Comparison of ENCODE assay signal across 27 cellular contexts in the genomic region with DNA sequence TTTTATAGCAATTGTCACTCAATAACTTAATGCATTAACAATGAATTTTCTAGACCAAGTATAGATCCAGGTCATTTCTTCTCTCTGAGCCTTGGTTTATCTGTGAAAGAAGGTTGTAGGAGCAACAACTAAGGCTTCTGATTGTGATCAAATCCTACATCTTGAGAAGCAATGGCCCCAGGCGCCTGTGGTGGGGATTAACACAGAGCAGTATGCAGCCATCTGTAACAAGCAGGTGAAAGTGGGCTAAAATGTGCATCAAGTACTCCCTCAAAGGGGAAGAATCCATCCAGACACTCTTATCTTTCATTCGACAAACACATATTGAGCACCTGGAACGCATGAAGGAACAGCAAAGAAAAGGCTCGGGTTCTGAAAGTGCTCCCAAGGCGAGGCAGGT.
"Had no signal": no experiment of that assay in that cellular context is flagged by ENCODE, and none has a peak within 500 bp of the region (broad histone marks: within the 10 kb centered on the region; RNA-seq: fewer than 3 reads in every experiment).

No MANE protein-coding gene starts in this region.

- H3K9me3 Mint-ChIP-seq: activated CD4-positive, alpha-beta memory T cell treated with anti-CD3 and anti-CD28 coated beads for 36 hours; activated CD4-positive, alpha-beta T cell treated with anti-CD3 and anti-CD28 coated beads, Interleukin-2, amount 10 ng/mL, durations not matched to agents 7 days and 5 days; activated naive CD4-positive, alpha-beta T cell treated with anti-CD3 and anti-CD28 coated beads for 36 hours; activated T-helper 17 cell treated with anti-CD3 and anti-CD28 coated beads, Interleukin-2, amount 50 U/mL, for 72 hours; T-helper 1 cell treated with Interleukin-12 subunit alpha and Interleukin-12 subunit beta and Interleukin-4 antibody, amounts not matched to agents 30 μg/mL and 1 μg/mL, for 36 hours had no signal

- H3K27me3 Mint-ChIP-seq: activated CD4-positive, alpha-beta memory T cell treated with anti-CD3 and anti-CD28 coated beads for 36 hours; activated naive CD8-positive, alpha-beta T cell; activated T-helper 17 cell treated with anti-CD3 and anti-CD28 coated beads, Interleukin-2, amount 50 U/mL, for 72 hours had no signal

- H3K9ac ChIP-seq: KMS-11 had no signal

- H3K4me3 Mint-ChIP-seq: activated CD4-positive, alpha-beta memory T cell treated with anti-CD3 and anti-CD28 coated beads for 36 hours; activated CD4-positive, alpha-beta T cell treated with anti-CD3 and anti-CD28 coated beads, Interleukin-2, amount 10 ng/mL, durations not matched to agents 7 days and 5 days; activated naive CD4-positive, alpha-beta T cell treated with anti-CD3 and anti-CD28 coated beads for 36 hours; activated naive CD8-positive, alpha-beta T cell; activated T-helper 17 cell treated with anti-CD3 and anti-CD28 coated beads, Interleukin-2, amount 50 U/mL, for 72 hours; T-helper 1 cell treated with Interleukin-12 subunit alpha and Interleukin-12 subunit beta and Interleukin-4 antibody, amounts not matched to agents 30 μg/mL and 1 μg/mL, for 36 hours had no signal

- H3K27me3 ChIP-seq: brain microvascular endothelial cell, cardiac muscle cell, SJSA1 had no signal

- H3K36me3 Mint-ChIP-seq: activated CD4-positive, alpha-beta memory T cell treated with anti-CD3 and anti-CD28 coated beads for 36 hours; activated naive CD8-positive, alpha-beta T cell had no signal

- H3K27ac Mint-ChIP-seq: activated CD4-positive, alpha-beta memory T cell treated with anti-CD3 and anti-CD28 coated beads for 36 hours; activated CD4-positive, alpha-beta T cell treated with anti-CD3 and anti-CD28 coated beads, Interleukin-2, amount 10 ng/mL, durations not matched to agents 7 days and 5 days; activated naive CD4-positive, alpha-beta T cell treated with anti-CD3 and anti-CD28 coated beads for 36 hours; activated naive CD8-positive, alpha-beta T cell; activated T-helper 17 cell treated with anti-CD3 and anti-CD28 coated beads, Interleukin-2, amount 50 U/mL, for 72 hours; T-helper 1 cell treated with Interleukin-12 subunit alpha and Interleukin-12 subunit beta and Interleukin-4 antibody, amounts not matched to agents 30 μg/mL and 1 μg/mL, for 36 hours had no signal

- H3K36me3 ChIP-seq: brain microvascular endothelial cell, cardiac muscle cell, SJSA1 had no signal

- H3K9me3 ChIP-seq: SJSA1 had no signal

- H3K4me1 ChIP-seq: SJSA1 had no signal

- H3K4me1 Mint-ChIP-seq: activated CD4-positive, alpha-beta T cell treated with anti-CD3 and anti-CD28 coated beads, Interleukin-2, amount 10 ng/mL, durations not matched to agents 7 days and 5 days; activated T-helper 17 cell treated with anti-CD3 and anti-CD28 coated beads, Interleukin-2, amount 50 U/mL, for 72 hours had no signal

- H3K4me3 ChIP-seq: cardiac muscle cell, SJSA1 had no signal

- ATAC-seq: activated T-helper 17 cell treated with anti-CD3 and anti-CD28 coated beads, Interleukin-2, amount 50 U/mL, for 72 hours; PC-3 had no signal

- H3K27ac ChIP-seq: brain microvascular endothelial cell, cardiac muscle cell, KMS-11, SJSA1 had no signal

- FAIRE-seq: RCC 7860, TTC549 had no signal

- DNase-seq: activated CD4-positive, alpha-beta memory T cell treated with anti-CD3 and anti-CD28 coated beads for 36 hours; activated CD4-positive, alpha-beta T cell treated with anti-CD3 and anti-CD28 coated beads, Interleukin-2, amount 10 ng/mL, durations not matched to agents 7 days and 5 days; activated CD4-positive, CD25-positive, alpha-beta regulatory T cell; activated CD8-positive, alpha-beta memory T cell treated with anti-CD3 and anti-CD28 coated beads for 24 hours; activated gamma-delta T cell; activated naive CD4-positive, alpha-beta T cell treated with anti-CD3 and anti-CD28 coated beads for 36 hours; activated T-cell treated with anti-CD3 and anti-CD28 coated beads for 4 hours; activated T-cell treated with anti-CD3 and anti-CD28 coated beads, Interleukin-2, amount 50 U/mL, for 48 hours; amygdala; brain microvascular endothelial cell; NCI-H1092; NCI-H1417 treated with DMSO at 0.1 percent for 48 hours; NCI-H1694; NCI-H2029 treated with DMSO at 0.1 percent for 48 hours; NCI-H446 treated with DMSO at 0.1 percent for 48 hours; NCI-H526 treated with DMSO at 0.1 percent for 48 hours; PC-3; SHP77; T-helper 9 cell had no signal

- H3K4me2 ChIP-seq: KMS-11 had no signal
